8 cellular contexts compared by ENCODE assay signal in genomic region chr5:74766887-74767578, GRCh38. TPM values are rescaled to one million over a fixed set of nuclear protein-coding genes. Genes with fewer than 3 reads are reported as not detected.
A peak's percentile ranks its signal among the peaks of the same experiment; 100 is the strongest.
DNase-seq lines count a peak whose midpoint lies in the region; ATAC-seq and TF ChIP-seq lines count a peak whose summit lies in the region.

A gene with protein sequence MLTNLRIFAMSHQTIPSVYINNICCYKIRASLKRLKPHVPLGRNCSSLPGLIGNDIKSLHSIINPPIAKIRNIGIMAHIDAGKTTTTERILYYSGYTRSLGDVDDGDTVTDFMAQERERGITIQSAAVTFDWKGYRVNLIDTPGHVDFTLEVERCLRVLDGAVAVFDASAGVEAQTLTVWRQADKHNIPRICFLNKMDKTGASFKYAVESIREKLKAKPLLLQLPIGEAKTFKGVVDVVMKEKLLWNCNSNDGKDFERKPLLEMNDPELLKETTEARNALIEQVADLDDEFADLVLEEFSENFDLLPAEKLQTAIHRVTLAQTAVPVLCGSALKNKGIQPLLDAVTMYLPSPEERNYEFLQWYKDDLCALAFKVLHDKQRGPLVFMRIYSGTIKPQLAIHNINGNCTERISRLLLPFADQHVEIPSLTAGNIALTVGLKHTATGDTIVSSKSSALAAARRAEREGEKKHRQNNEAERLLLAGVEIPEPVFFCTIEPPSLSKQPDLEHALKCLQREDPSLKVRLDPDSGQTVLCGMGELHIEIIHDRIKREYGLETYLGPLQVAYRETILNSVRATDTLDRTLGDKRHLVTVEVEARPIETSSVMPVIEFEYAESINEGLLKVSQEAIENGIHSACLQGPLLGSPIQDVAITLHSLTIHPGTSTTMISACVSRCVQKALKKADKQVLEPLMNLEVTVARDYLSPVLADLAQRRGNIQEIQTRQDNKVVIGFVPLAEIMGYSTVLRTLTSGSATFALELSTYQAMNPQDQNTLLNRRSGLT (minus strand): TSS chr5:74767117. CDS start chr5:74763742, 3,375 bp downstream.
TSS of gene NSA2 (plus strand) at chr5:74767249. CDS start at chr5:74767361, 112 bp downstream.

- H4K20me1 ChIP-seq in DND-41 (ENCODE audit: insufficient read depth, low read length) (peaks cover 5% of the 10 kb centered on the region), GM23248 (ENCODE audit: insufficient read depth) (no peaks in the 10 kb centered on the region)

- H3K9me3 ChIP-seq in DND-41 (ENCODE audit: insufficient read depth, low read length, severe bottlenecking): no peaks in the 10 kb centered on the region
- no peaks in the 10 kb centered on the region for H3K9me3 ChIP-seq in GM23248 (ENCODE audit: low read depth)
- no peaks in the 10 kb centered on the region for H3K9me3 ChIP-seq in naive thymus-derived CD4-positive, alpha-beta T cell (ENCODE audit: control insufficient read depth in 2 of 3, low read length in 3 of 3)

- ATAC-seq in DND-41 (ENCODE audit: insufficient read depth, low read depth): peak; percentile 90
- peak; percentile 97 for ATAC-seq in naive thymus-derived CD4-positive, alpha-beta T cell
- ATAC-seq in stimulated activated naive B cell treated with anti-CD40 and anti-IgM and Interleukin-4, amounts not matched to agents 10 μg/mL and 1 μg/mL and 100 μg/mL, for 72 hours (replicated peaks): peak; percentile 80 to 91

- peaks cover 50% of the 10 kb centered on the region for H3K36me3 ChIP-seq in DND-41 (ENCODE audit: insufficient read depth, low read length)
- peaks cover 23% of the 10 kb centered on the region for H3K36me3 ChIP-seq in GM23248 (ENCODE audit: low read depth)
- H3K36me3 ChIP-seq in naive thymus-derived CD4-positive, alpha-beta T cell (ENCODE audit: control insufficient read depth in 2 of 3, insufficient read depth in 3 of 3, low read length in 3 of 3): peaks cover 5 to 31% (median 9%) of the 10 kb centered on the region in 3 experiments

- H3K9me2 ChIP-seq in GM23248 (ENCODE audit: insufficient read depth): no peaks in the 10 kb centered on the region

- peak within 1 kb of the TSS; percentile 97 to 100 (median 99) for H3K4me3 Mint-ChIP-seq in naive thymus-derived CD4-positive, alpha-beta T cell
- H3K4me3 Mint-ChIP-seq in stimulated activated naive B cell treated with anti-CD40 and anti-IgM and Interleukin-4, amounts not matched to agents 10 μg/mL and 1 μg/mL and 100 μg/mL, for 72 hours: peak within 1 kb of the TSS; percentile 99 to 100

- peak within 1 kb of the TSS; percentile 91 for H3K4me2 ChIP-seq in DND-41 (ENCODE audit: insufficient read depth, low read length)
- peak within 1 kb of the TSS; percentile 80 for H3K4me2 ChIP-seq in GM23248 (ENCODE audit: unreplicated experiment)

- H3K79me2 ChIP-seq in DND-41 (ENCODE audit: insufficient read depth, low read length) (peaks cover 69% of the 10 kb centered on the region), GM23248 (ENCODE audit: insufficient read depth) (peaks cover 74% of the 10 kb centered on the region)

- peaks cover 46% of the 10 kb centered on the region for H3K4me1 ChIP-seq in DND-41 (ENCODE audit: insufficient read depth, low read length)
- peaks cover 43% of the 10 kb centered on the region for H3K4me1 ChIP-seq in GM23248 (ENCODE audit: insufficient read depth)
- peaks cover 22% of the 10 kb centered on the region in 2 donors for H3K4me1 ChIP-seq in naive thymus-derived CD4-positive, alpha-beta T cell (ENCODE audit: control insufficient read depth in 2 of 2, insufficient read depth in 2 of 2, low read length in 2 of 2)

- TF ChIP-seq CTCF in DND-41 (IDR thresholded peaks at IDR 0.05; ENCODE audit: borderline replicate concordance, extremely low read depth, low read length, poor library complexity, severe bottlenecking): no peak

- H3K27ac ChIP-seq in DND-41 (ENCODE audit: low read length) (peak within 1 kb of the TSS; percentile 76), GM23248 (peak within 1 kb of the TSS; percentile 58)
- peak within 1 kb of the TSS; percentile 81 for H3K27ac ChIP-seq in naive thymus-derived CD4-positive, alpha-beta T cell (ENCODE audit: low read depth, low read length)

- H3K36me3 Mint-ChIP-seq in naive thymus-derived CD4-positive, alpha-beta T cell: peaks cover 8 to 17% (median 17%) of the 10 kb centered on the region in 5 donors
- H3K36me3 Mint-ChIP-seq in stimulated activated naive B cell treated with anti-CD40 and anti-IgM and Interleukin-4, amounts not matched to agents 10 μg/mL and 1 μg/mL and 100 μg/mL, for 72 hours: peaks cover 10 to 19% of the 10 kb centered on the region in 2 donors

- no peaks in the 10 kb centered on the region for H3K9me3 Mint-ChIP-seq in naive thymus-derived CD4-positive, alpha-beta T cell
- H3K9me3 Mint-ChIP-seq in stimulated activated naive B cell treated with anti-CD40 and anti-IgM and Interleukin-4, amounts not matched to agents 10 μg/mL and 1 μg/mL and 100 μg/mL, for 72 hours: no peaks in the 10 kb centered on the region

- peaks cover 21% of the 10 kb centered on the region for H3F3A ChIP-seq in GM23248 (ENCODE audit: insufficient read depth)

- no peaks in the 10 kb centered on the region for H3K27me3 Mint-ChIP-seq in naive thymus-derived CD4-positive, alpha-beta T cell
- no peaks in the 10 kb centered on the region for H3K27me3 Mint-ChIP-seq in stimulated activated naive B cell treated with anti-CD40 and anti-IgM and Interleukin-4, amounts not matched to agents 10 μg/mL and 1 μg/mL and 100 μg/mL, for 72 hours

- H3K27me3 ChIP-seq in DND-41 (ENCODE audit: insufficient read depth, low read length, poor library complexity) (no peaks in the 10 kb centered on the region), GM23248 (replicated peaks; ENCODE audit: insufficient read depth) (no peaks in the 10 kb centered on the region)
- no peaks in the 10 kb centered on the region for H3K27me3 ChIP-seq in naive thymus-derived CD4-positive, alpha-beta T cell (ENCODE audit: control insufficient read depth in 2 of 2, insufficient read depth in 2 of 2, low read length in 2 of 2)

- CTCF ChIA-PET in naive thymus-derived CD4-positive, alpha-beta T cell (lab: Charles Lee): interaction anchor here (0.5 to 1.0 kb wide), 6 partner anchors 8 to 465 kb away, joined by 3 to 4 read pairs (median 3); no protein-coding TSS in a partner anchor

- H3K4me3 ChIP-seq in DND-41 (ENCODE audit: low read depth in 1 of 2, low read length in 2 of 2) (peak within 1 kb of the TSS; percentile 90 to 91), GM23248 (peak within 1 kb of the TSS; percentile 98)
- H3K4me3 ChIP-seq in naive thymus-derived CD4-positive, alpha-beta T cell (ENCODE audit: low read length): peak within 1 kb of the TSS; percentile 98

- H3K4me1 Mint-ChIP-seq in naive thymus-derived CD4-positive, alpha-beta T cell: peaks cover 12 to 57% (median 40%) of the 10 kb centered on the region in 7 donors
- peaks cover 15 to 28% of the 10 kb centered on the region in 2 donors for H3K4me1 Mint-ChIP-seq in stimulated activated naive B cell treated with anti-CD40 and anti-IgM and Interleukin-4, amounts not matched to agents 10 μg/mL and 1 μg/mL and 100 μg/mL, for 72 hours

- POLR2A ChIA-PET in naive thymus-derived CD4-positive, alpha-beta T cell (lab: Charles Lee): interaction anchor here (1.0 to 1.3 kb wide), 5 partner anchors 8 to 285 kb away, joined by 3 to 5 read pairs (median 3); partner anchors contain the start of gene GCNT4

- 1% methylated on average over 43 to 48 of the region's 50 CpGs for WGBS in GM23248 (ENCODE audit: low coverage in 1 of 2, low lambda C conversion rate in 2 of 2, missing lambda C conversion rate in 2 of 2), 2 experiments

- intact Hi-C loops in naive thymus-derived CD4-positive, alpha-beta T cell (cut with micrococcal nuclease): loop anchor here (1.0 to 10.0 kb wide), 20 partner anchors 82 to 1490 kb away; partner anchors contain the start of genes ANKRA2 (in 2 of the 2), BTF3 (in 2 of the 2), CERT1 (in 2 of the 2) and HEXB (in 2 of the 2)

- peak; percentile 92 for DNase-seq in DND-41
- DNase-seq in GM23248: peak; percentile 97
- peak; percentile 93 to 96 for DNase-seq in Kasumi-1 (lab: John Stamatoyannopoulos, UW)
- peak; percentile 90 for DNase-seq in RPMI7951 (ENCODE audit: low read depth)
- peak; percentile 88 for DNase-seq in activated T-helper 1 cell treated with anti-CD3 and anti-CD28 coated beads, Interleukin-2, amount 50 U/mL, for 16 hours (ENCODE audit: low read depth in 1 of 2, low spot score in 1 of 2)
- peak; percentile 92 for DNase-seq in fibroblast of gingiva (ENCODE audit: low read depth)
- DNase-seq in naive thymus-derived CD4-positive, alpha-beta T cell: peak; percentile 77 to 94 (median 92)
- peak; percentile 89 for DNase-seq in stimulated activated naive B cell treated with anti-CD40 and anti-IgM and Interleukin-4, amounts not matched to agents 10 μg/mL and 1 μg/mL and 100 μg/mL, for 72 hours

- H3K27ac Mint-ChIP-seq in naive thymus-derived CD4-positive, alpha-beta T cell: peak within 1 kb of the TSS; percentile 95 to 99 (median 98)
- peak within 1 kb of the TSS; percentile 100 for H3K27ac Mint-ChIP-seq in stimulated activated naive B cell treated with anti-CD40 and anti-IgM and Interleukin-4, amounts not matched to agents 10 μg/mL and 1 μg/mL and 100 μg/mL, for 72 hours

- in situ Hi-C loops in GM23248 (cut with MboI): no loop called here

- H3K9ac ChIP-seq in DND-41 (ENCODE audit: low read depth, low read length) (peak within 1 kb of the TSS; percentile 66), GM23248 (peak within 1 kb of the TSS; percentile 85)

- H2AFZ ChIP-seq in DND-41 (ENCODE audit: low read depth, low read length) (peak within 1 kb of the TSS; percentile 94), GM23248 (peak within 1 kb of the TSS; percentile 99)

RNA-seq across cellular contexts. Expression of the first gene that starts in this region (rescaled TPM):
- total RNA-seq in GM23248 (2014; rRNA removed; shearing (Covaris generic)): 35.9 and 42.2 TPM in 2 replicates
- polyA plus RNA-seq in GM23248 (2016; fragmentation: Nextera tagmentation; extraction: Ambion mirVana): 21.6 and 23.3 TPM in 2 replicates
- 33.8 and 34.2 TPM in 2 replicates for total RNA-seq in RPMI7951 (2014; rRNA removed; shearing (Covaris generic))
- total RNA-seq in naive thymus-derived CD4-positive, alpha-beta T cell: 10 to 100 TPM; 17.8 to 30.2 (median 20.5) TPM
- 10 to 100 TPM in 1 of 2 donors, 1 to 10 TPM in 1; 8.6 to 12.0 TPM for polyA plus RNA-seq in naive thymus-derived CD4-positive, alpha-beta T cell

RNA-seq across cellular contexts. Expression of gene NSA2, which starts in this region (rescaled TPM):
- total RNA-seq in GM23248 (2014; rRNA removed; shearing (Covaris generic)): 51.9 and 59.3 TPM in 2 replicates
- 53.6 and 55.7 TPM in 2 replicates for polyA plus RNA-seq in GM23248 (2016; fragmentation: Nextera tagmentation; extraction: Ambion mirVana)
- total RNA-seq in RPMI7951 (2014; rRNA removed; shearing (Covaris generic)): 70.5 and 88.6 TPM in 2 replicates
- 100 to 1,000 TPM in 3 of 5 experiments, 10 to 100 TPM in 2; 70.9 to 153 (median 126) TPM for total RNA-seq in naive thymus-derived CD4-positive, alpha-beta T cell
- 10 to 100 TPM; 49.4 to 97.9 TPM for polyA plus RNA-seq in naive thymus-derived CD4-positive, alpha-beta T cell

Comparison
In these comparisons a context has a peak if more than half of its experiments do, and no peak if none do; other contexts are left out.
1. Peak in every context shown above with its lines: DNase-seq, ATAC-seq, H3K4me3 ChIP-seq and H3K27ac ChIP-seq.